1 cellular context compared by ENCODE assay signal in the genomic region with DNA sequence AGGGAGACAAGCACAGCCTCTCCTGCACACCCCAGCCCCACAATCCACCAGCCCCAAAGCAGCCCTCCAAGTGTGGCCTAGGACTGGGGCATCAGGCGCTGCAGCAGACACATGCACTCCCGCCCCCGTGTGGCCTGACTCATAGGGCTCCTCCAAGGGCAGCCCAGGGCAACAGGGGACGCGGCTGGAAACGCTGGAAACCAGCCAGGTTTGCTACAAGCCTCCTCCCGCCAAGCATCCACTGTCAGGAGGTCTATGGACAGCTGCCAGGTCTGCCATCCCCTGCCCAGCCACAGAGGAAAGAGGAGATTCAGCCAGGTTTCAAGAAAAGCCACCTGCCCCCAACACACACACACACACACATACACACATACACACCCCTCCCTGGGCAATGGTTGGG.
TF ChIP-seq lines count a peak whose summit lies in the region.

No MANE protein-coding gene starts in this region.

TF ChIP-seq in HEK293, 187 proteins besides CTCF, POLR2A, EP300 and RAD21 (continues in another document):
- TF ChIP-seq, protein P1, sequence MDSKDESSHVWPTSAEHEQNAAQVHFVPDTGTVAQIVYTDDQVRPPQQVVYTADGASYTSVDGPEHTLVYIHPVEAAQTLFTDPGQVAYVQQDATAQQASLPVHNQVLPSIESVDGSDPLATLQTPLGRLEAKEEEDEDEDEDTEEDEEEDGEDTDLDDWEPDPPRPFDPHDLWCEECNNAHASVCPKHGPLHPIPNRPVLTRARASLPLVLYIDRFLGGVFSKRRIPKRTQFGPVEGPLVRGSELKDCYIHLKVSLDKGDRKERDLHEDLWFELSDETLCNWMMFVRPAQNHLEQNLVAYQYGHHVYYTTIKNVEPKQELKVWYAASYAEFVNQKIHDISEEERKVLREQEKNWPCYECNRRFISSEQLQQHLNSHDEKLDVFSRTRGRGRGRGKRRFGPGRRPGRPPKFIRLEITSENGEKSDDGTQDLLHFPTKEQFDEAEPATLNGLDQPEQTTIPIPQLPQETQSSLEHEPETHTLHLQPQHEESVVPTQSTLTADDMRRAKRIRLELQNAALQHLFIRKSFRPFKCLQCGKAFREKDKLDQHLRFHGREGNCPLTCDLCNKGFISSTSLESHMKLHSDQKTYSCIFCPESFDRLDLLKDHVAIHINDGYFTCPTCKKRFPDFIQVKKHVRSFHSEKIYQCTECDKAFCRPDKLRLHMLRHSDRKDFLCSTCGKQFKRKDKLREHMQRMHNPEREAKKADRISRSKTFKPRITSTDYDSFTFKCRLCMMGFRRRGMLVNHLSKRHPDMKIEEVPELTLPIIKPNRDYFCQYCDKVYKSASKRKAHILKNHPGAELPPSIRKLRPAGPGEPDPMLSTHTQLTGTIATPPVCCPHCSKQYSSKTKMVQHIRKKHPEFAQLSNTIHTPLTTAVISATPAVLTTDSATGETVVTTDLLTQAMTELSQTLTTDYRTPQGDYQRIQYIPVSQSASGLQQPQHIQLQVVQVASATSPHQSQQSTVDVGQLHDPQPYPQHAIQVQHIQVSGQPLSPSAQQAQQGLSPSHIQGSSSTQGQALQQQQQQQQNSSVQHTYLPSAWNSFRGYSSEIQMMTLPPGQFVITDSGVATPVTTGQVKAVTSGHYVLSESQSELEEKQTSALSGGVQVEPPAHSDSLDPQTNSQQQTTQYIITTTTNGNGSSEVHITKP (tag by site-specific recombination; IDR thresholded peaks at IDR 0.05): peak; percentile 93
- TF ChIP-seq EGR2 (tag by site-specific recombination; IDR thresholded peaks at IDR 0.05; ENCODE audit: low read depth) (peak; percentile 68), REST (tag by site-specific recombination; IDR thresholded peaks at IDR 0.05) (no peak), ZNF335 (tag by site-specific recombination; conservative IDR thresholded peaks at IDR 0.05) (peak; percentile 92), ZNF423 (tag by site-specific recombination; IDR thresholded peaks at IDR 0.05) (no peak), KLF16 (tag by site-specific recombination; IDR thresholded peaks at IDR 0.05) (0 out of 2 replicates have a peak, but pooled peaks have one; percentile 41), ZBTB8A (tag by site-specific recombination; IDR thresholded peaks at IDR 0.05) (peak; percentile 75), ZNF24 (tag by site-specific recombination; IDR thresholded peaks at IDR 0.05) (no peak), ZNF701 (tag by site-specific recombination; IDR thresholded peaks at IDR 0.05) (no peak), ZNF600 (tag by site-specific recombination; IDR thresholded peaks at IDR 0.05) (0 out of 2 replicates have a peak, but pooled peaks have one; percentile 34), ZNF792 (tag by site-specific recombination; IDR thresholded peaks at IDR 0.05) (no peak), ZNF658 (tag by site-specific recombination; IDR thresholded peaks at IDR 0.05) (no peak), SP2 (tag by site-specific recombination; IDR thresholded peaks at IDR 0.05) (0 out of 2 replicates have a peak, but pooled peaks have one; percentile 18), ZNF138 (tag by site-specific recombination; IDR thresholded peaks at IDR 0.05; ENCODE audit: borderline replicate concordance) (no peak), GLIS1 (tag by site-specific recombination; IDR thresholded peaks at IDR 0.05) (peak; percentile 94), ZNF76 (tag by site-specific recombination; IDR thresholded peaks at IDR 0.05; ENCODE audit: borderline replicate concordance, low read depth) (no peak), SP7 (tag by site-specific recombination; IDR thresholded peaks at IDR 0.05) (peak; percentile 71), ZBTB11 (tag by site-specific recombination; conservative IDR thresholded peaks at IDR 0.05; ENCODE audit: low read depth) (no peak), ZNF350 (tag by site-specific recombination; IDR thresholded peaks at IDR 0.05) (no peak), YY2 (tag by site-specific recombination; IDR thresholded peaks at IDR 0.05) (no peak), ZNF433 (tag by site-specific recombination; IDR thresholded peaks at IDR 0.05; ENCODE audit: low read depth) (no peak), ZBTB48 (tag by site-specific recombination; IDR thresholded peaks at IDR 0.05) (peak; percentile 82), ZSCAN5A (tag by site-specific recombination; IDR thresholded peaks at IDR 0.05) (no peak), ELK4 (IDR thresholded peaks at IDR 0.05; ENCODE audit: borderline replicate concordance, low read depth, low read length) (no peak), ZFHX2 (tag by site-specific recombination; conservative IDR thresholded peaks at IDR 0.05) (peak; percentile 75), ZEB2 (tag by site-specific recombination; IDR thresholded peaks at IDR 0.05) (peak; percentile 33), ZNF544 (tag by site-specific recombination; IDR thresholded peaks at IDR 0.05) (no peak), ZNF146 (tag by site-specific recombination; IDR thresholded peaks at IDR 0.05) (no peak)
- TF ChIP-seq, protein P2, sequence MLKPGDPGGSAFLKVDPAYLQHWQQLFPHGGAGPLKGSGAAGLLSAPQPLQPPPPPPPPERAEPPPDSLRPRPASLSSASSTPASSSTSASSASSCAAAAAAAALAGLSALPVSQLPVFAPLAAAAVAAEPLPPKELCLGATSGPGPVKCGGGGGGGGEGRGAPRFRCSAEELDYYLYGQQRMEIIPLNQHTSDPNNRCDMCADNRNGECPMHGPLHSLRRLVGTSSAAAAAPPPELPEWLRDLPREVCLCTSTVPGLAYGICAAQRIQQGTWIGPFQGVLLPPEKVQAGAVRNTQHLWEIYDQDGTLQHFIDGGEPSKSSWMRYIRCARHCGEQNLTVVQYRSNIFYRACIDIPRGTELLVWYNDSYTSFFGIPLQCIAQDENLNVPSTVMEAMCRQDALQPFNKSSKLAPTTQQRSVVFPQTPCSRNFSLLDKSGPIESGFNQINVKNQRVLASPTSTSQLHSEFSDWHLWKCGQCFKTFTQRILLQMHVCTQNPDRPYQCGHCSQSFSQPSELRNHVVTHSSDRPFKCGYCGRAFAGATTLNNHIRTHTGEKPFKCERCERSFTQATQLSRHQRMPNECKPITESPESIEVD (tag by site-specific recombination; IDR thresholded peaks at IDR 0.05): no peak
- TF ChIP-seq, protein P3, sequence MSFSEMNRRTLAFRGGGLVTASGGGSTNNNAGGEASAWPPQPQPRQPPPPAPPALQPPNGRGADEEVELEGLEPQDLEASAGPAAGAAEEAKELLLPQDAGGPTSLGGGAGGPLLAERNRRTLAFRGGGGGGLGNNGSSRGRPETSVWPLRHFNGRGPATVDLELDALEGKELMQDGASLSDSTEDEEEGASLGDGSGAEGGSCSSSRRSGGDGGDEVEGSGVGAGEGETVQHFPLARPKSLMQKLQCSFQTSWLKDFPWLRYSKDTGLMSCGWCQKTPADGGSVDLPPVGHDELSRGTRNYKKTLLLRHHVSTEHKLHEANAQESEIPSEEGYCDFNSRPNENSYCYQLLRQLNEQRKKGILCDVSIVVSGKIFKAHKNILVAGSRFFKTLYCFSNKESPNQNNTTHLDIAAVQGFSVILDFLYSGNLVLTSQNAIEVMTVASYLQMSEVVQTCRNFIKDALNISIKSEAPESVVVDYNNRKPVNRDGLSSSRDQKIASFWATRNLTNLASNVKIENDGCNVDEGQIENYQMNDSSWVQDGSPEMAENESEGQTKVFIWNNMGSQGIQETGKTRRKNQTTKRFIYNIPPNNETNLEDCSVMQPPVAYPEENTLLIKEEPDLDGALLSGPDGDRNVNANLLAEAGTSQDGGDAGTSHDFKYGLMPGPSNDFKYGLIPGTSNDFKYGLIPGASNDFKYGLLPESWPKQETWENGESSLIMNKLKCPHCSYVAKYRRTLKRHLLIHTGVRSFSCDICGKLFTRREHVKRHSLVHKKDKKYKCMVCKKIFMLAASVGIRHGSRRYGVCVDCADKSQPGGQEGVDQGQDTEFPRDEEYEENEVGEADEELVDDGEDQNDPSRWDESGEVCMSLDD (tag by site-specific recombination; IDR thresholded peaks at IDR 0.05): peak; percentile 68; the same call in 1 of the 2 replicates
- TF ChIP-seq, protein P4, sequence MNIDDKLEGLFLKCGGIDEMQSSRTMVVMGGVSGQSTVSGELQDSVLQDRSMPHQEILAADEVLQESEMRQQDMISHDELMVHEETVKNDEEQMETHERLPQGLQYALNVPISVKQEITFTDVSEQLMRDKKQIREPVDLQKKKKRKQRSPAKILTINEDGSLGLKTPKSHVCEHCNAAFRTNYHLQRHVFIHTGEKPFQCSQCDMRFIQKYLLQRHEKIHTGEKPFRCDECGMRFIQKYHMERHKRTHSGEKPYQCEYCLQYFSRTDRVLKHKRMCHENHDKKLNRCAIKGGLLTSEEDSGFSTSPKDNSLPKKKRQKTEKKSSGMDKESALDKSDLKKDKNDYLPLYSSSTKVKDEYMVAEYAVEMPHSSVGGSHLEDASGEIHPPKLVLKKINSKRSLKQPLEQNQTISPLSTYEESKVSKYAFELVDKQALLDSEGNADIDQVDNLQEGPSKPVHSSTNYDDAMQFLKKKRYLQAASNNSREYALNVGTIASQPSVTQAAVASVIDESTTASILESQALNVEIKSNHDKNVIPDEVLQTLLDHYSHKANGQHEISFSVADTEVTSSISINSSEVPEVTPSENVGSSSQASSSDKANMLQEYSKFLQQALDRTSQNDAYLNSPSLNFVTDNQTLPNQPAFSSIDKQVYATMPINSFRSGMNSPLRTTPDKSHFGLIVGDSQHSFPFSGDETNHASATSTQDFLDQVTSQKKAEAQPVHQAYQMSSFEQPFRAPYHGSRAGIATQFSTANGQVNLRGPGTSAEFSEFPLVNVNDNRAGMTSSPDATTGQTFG (tag by site-specific recombination; IDR thresholded peaks at IDR 0.05; ENCODE audit: borderline replicate concordance): no peak
- TF ChIP-seq, protein P5, sequence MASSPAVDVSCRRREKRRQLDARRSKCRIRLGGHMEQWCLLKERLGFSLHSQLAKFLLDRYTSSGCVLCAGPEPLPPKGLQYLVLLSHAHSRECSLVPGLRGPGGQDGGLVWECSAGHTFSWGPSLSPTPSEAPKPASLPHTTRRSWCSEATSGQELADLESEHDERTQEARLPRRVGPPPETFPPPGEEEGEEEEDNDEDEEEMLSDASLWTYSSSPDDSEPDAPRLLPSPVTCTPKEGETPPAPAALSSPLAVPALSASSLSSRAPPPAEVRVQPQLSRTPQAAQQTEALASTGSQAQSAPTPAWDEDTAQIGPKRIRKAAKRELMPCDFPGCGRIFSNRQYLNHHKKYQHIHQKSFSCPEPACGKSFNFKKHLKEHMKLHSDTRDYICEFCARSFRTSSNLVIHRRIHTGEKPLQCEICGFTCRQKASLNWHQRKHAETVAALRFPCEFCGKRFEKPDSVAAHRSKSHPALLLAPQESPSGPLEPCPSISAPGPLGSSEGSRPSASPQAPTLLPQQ (tag by site-specific recombination; IDR thresholded peaks at IDR 0.05): no peak
